32 cellular contexts compared by ENCODE assay signal in genomic region chr7:35776686-35777085, GRCh38.
"Had no signal": no experiment of that assay in that cellular context is flagged by ENCODE, and none has a peak within 500 bp of the region (broad histone marks: within the 10 kb centered on the region; RNA-seq: fewer than 3 reads in every experiment).

No MANE protein-coding gene starts in this region.

- H3K4me1 ChIP-seq: body of pancreas, breast epithelium had no signal

- H3K9me3 ChIP-seq: body of pancreas, breast epithelium, heart left ventricle had no signal

- FAIRE-seq: colon, endometrium, endothelial cell of umbilical vein had no signal

- H3K27me3 ChIP-seq: body of pancreas, breast epithelium, cardiac muscle cell, heart left ventricle had no signal

- H3K36me3 ChIP-seq: breast epithelium, cardiac muscle cell, heart left ventricle, WERI-Rb-1 had no signal

- ATAC-seq: activated CD4-positive, CD25-positive, alpha-beta regulatory T cell treated with anti-CD3 and anti-CD28 coated beads, Interleukin-2, amount 50 U/mL, for 24 hours; activated CD8-positive, alpha-beta T cell treated with anti-CD3 and anti-CD28 coated beads for 36 hours; activated T-cell treated with anti-CD3 and anti-CD28 coated beads, Interleukin-2, amount 50 U/mL, for 4 hours; activated T-helper 17 cell treated with anti-CD3 and anti-CD28 coated beads, Interleukin-2, amount 50 U/mL, for 72 hours; body of pancreas; heart left ventricle; T-helper 17 cell had no signal

- H3K4me3 ChIP-seq: body of pancreas, breast epithelium, cardiac muscle cell, heart left ventricle had no signal

- H3K27ac ChIP-seq: body of pancreas, breast epithelium, cardiac muscle cell, epithelial cell of prostate, heart left ventricle, WERI-Rb-1 had no signal

- DNase-seq: activated B cell treated with CpG ODN at 0.5 μM for 24 hours; activated CD4-positive, alpha-beta T cell treated with anti-CD3 and anti-CD28 coated beads for 48 hours; activated CD4-positive, alpha-beta T cell treated with anti-CD3 and anti-CD28 coated beads, Interleukin-2, amount 50 U/mL, for 1 hour; activated CD4-positive, alpha-beta T cell treated with anti-CD3 and anti-CD28 coated beads, Interleukin-2, amount 50 U/mL, for 48 hours; activated CD8-positive, alpha-beta memory T cell treated with anti-CD3 and anti-CD28 coated beads for 24 hours; activated CD8-positive, alpha-beta T cell treated with anti-CD3 and anti-CD28 coated beads for 36 hours; activated effector memory CD4-positive, alpha-beta T cell treated with Interleukin-2 at 50 U/mL for 16 hours; activated gamma-delta T cell treated with Interleukin-2 at 50 U/mL for 16 hours; activated naive CD4-positive, alpha-beta T cell treated with anti-CD3 and anti-CD28 coated beads, Interleukin-2, amount 50 U/mL, for 16 hours; activated naive CD4-positive, alpha-beta T cell treated with Interleukin-2 at 50 U/mL for 16 hours; activated T-cell treated with anti-CD3 and anti-CD28 coated beads, Interleukin-2, amount 50 U/mL, for 4 hours; amniotic stem cell; aorta; body of pancreas; cortex of kidney; dermis blood vessel endothelial cell; effector CD8-positive, alpha-beta T cell; foreskin fibroblast; glutamatergic neuron; heart left ventricle; T-helper 1 cell; T-helper 17 cell; T1000; WERI-Rb-1 had no signal
